1 cellular context compared by ENCODE assay signal in the genomic region with DNA sequence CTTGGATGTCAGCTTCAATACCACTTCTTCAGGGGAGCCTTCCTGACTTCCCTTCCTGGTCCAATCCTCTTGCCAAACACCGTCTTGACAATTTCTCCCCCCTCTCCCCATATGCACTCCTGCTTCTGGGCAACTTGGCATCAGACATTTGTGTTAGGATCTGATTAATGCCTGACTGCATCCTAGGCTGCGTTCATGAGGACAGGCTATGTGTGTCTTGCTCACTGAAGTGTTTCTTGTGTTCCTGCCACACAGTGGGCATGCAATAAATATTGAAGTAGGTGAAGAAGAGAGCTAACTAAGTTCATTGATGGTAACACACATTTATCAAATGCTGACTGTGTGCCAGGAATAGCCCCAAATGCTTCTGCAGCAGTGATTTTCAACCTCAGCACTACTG.
TF ChIP-seq lines count a peak whose summit lies in the region.

No MANE protein-coding gene starts in this region.

TF ChIP-seq in H1, 55 proteins besides CTCF, POLR2A, EP300 and RAD21:
- TF ChIP-seq POU5F1 (IDR thresholded peaks at IDR 0.05; ENCODE audit: low read depth, low read length) = no peak
- no peak for TF ChIP-seq SIN3A (conservative IDR thresholded peaks at IDR 0.05 in 1 of 2, IDR thresholded peaks at IDR 0.05 in 1 of 2; ENCODE audit: low read depth in 1 of 2, low read length in 2 of 2)
- TF ChIP-seq HDAC2 (IDR thresholded peaks at IDR 0.05; ENCODE audit: borderline replicate concordance in 1 of 2, low read depth in 2 of 2, low read length in 2 of 2) = no peak
- TF ChIP-seq SIX5 (IDR thresholded peaks at IDR 0.05; ENCODE audit: low read depth, low read length) = no peak
- no peak for TF ChIP-seq GABPA (IDR thresholded peaks at IDR 0.05; ENCODE audit: borderline replicate concordance, insufficient read depth, low read length)
- TF ChIP-seq EGR1 (IDR thresholded peaks at IDR 0.05; ENCODE audit: borderline replicate concordance, low read depth, low read length) = no peak
- TF ChIP-seq KDM1A (IDR thresholded peaks at IDR 0.05; ENCODE audit: borderline replicate concordance, low read length) = no peak
- no peak for TF ChIP-seq BRCA1 (IDR thresholded peaks at IDR 0.05; ENCODE audit: low read depth, low read length)
